Comparison of ENCODE assay signal across 14 cellular contexts in genomic region chr3:170726976-170727661, GRCh38.
DNase-seq lines count a peak whose midpoint lies in the region; ATAC-seq and TF ChIP-seq lines count a peak whose summit lies in the region.
"Had no signal": no experiment of that assay in that cellular context is flagged by ENCODE, and none has a peak within 500 bp of the region (broad histone marks: within the 10 kb centered on the region; RNA-seq: fewer than 3 reads in every experiment).

No MANE protein-coding gene starts in this region.

- no peaks in the 10 kb centered on the region for H3K4me1 Mint-ChIP-seq in activated naive CD4-positive, alpha-beta T cell treated with anti-CD3 and anti-CD28 coated beads for 36 hours (ENCODE audit: low read depth)
- H3K4me1 Mint-ChIP-seq: activated B cell treated with CpG ODN at 0.5 μM for 24 hours; activated naive CD4-positive, alpha-beta T cell treated with anti-CD3 and anti-CD28 coated beads, Interleukin-2, amount 50 U/mL, for 24 hours had no signal

- no peaks in the 10 kb centered on the region for H3K27me3 ChIP-seq in spleen (replicated peaks in 1 of 7)
- H3K27me3 ChIP-seq: tibial nerve had no signal

- H3K36me3 Mint-ChIP-seq in activated naive CD4-positive, alpha-beta T cell treated with anti-CD3 and anti-CD28 coated beads for 36 hours (ENCODE audit: low read depth), result no peaks in the 10 kb centered on the region
- H3K36me3 Mint-ChIP-seq: activated naive CD4-positive, alpha-beta T cell treated with anti-CD3 and anti-CD28 coated beads, Interleukin-2, amount 50 U/mL, for 24 hours; natural killer cell treated with Interleukin-12 subunit alpha and Interleukin-12 subunit beta and Interleukin-15 and Interleukin-18, amount 100 ng/mL, for 72 hours had no signal

- H3K4me3 Mint-ChIP-seq in activated naive CD4-positive, alpha-beta T cell treated with anti-CD3 and anti-CD28 coated beads for 36 hours, result no peak overlapping the region
- H3K4me3 Mint-ChIP-seq: activated B cell treated with CpG ODN at 0.5 μM for 24 hours; activated naive CD4-positive, alpha-beta T cell treated with anti-CD3 and anti-CD28 coated beads, Interleukin-2, amount 50 U/mL, for 24 hours; natural killer cell treated with Interleukin-12 subunit alpha and Interleukin-12 subunit beta and Interleukin-15 and Interleukin-18, amount 100 ng/mL, for 72 hours had no signal

- DNase-seq in Caki2 (ENCODE audit: low read depth), result peak; percentile 72
- DNase-seq in RKO (ENCODE audit: low spot score), result peak; percentile 89
- DNase-seq in epithelial cell of esophagus (ENCODE audit: low read depth), result peak; percentile 87
- DNase-seq in omental fat pad (ENCODE audit: low spot score), result no peak
- no peak for DNase-seq in activated naive CD4-positive, alpha-beta T cell treated with anti-CD3 and anti-CD28 coated beads for 36 hours
- DNase-seq in spleen, result no peak
- DNase-seq: activated B cell treated with CpG ODN at 0.5 μM for 24 hours, DMS79, NCI-H526 treated with DMSO at 0.1 percent for 48 hours had no signal

- 34 to 72% (median 50%) methylated on average over 2 of the region's 2 CpGs for WGBS in spleen, 5 donors

- H3K27me3 Mint-ChIP-seq in activated naive CD4-positive, alpha-beta T cell treated with anti-CD3 and anti-CD28 coated beads for 36 hours (ENCODE audit: low read depth), result peaks cover 6% of the 10 kb centered on the region

- no peaks in the 10 kb centered on the region for H3K4me1 ChIP-seq in spleen

- intact Hi-C loops in activated naive CD4-positive, alpha-beta T cell treated with anti-CD3 and anti-CD28 coated beads for 36 hours (cut with micrococcal nuclease), result no loop called here
- intact Hi-C loops in spleen (cut with DNase I; ENCODE audit: low total_unique reads), result no loop called here

- no peaks in the 10 kb centered on the region for H3K36me3 ChIP-seq in spleen
- H3K36me3 ChIP-seq: tibial nerve had no signal

- CTCF ChIA-PET in activated naive CD4-positive, alpha-beta T cell treated with anti-CD3 and anti-CD28 coated beads for 36 hours (lab: Charles Lee), result no interaction called here

- no peak for TF ChIP-seq POLR2A in spleen (IDR thresholded peaks at IDR 0.05)

- H3K9me3 ChIP-seq in spleen, result no peaks in the 10 kb centered on the region
- H3K9me3 ChIP-seq: tibial nerve had no signal

- no peaks in the 10 kb centered on the region for H3K9me3 Mint-ChIP-seq in activated naive CD4-positive, alpha-beta T cell treated with anti-CD3 and anti-CD28 coated beads for 36 hours
- H3K9me3 Mint-ChIP-seq: activated B cell treated with CpG ODN at 0.5 μM for 24 hours; activated naive CD4-positive, alpha-beta T cell treated with anti-CD3 and anti-CD28 coated beads, Interleukin-2, amount 50 U/mL, for 24 hours; natural killer cell treated with Interleukin-12 subunit alpha and Interleukin-12 subunit beta and Interleukin-15 and Interleukin-18, amount 100 ng/mL, for 72 hours had no signal

- peak; percentile 62 for ATAC-seq in omental fat pad (ENCODE audit: low FRiP score)
- no peak for ATAC-seq in HG03571 (IDR thresholded peaks at IDR 0.05; ENCODE audit: unreplicated experiment)
- no peak for ATAC-seq in HG03565 (IDR thresholded peaks at IDR 0.05; ENCODE audit: unreplicated experiment)

- TF ChIP-seq CTCF in epithelial cell of esophagus (IDR thresholded peaks at IDR 0.05; ENCODE audit: insufficient read depth, low read depth, low read length, missing control alignments) (no peak), omental fat pad (IDR thresholded peaks at IDR 0.05) (no peak), spleen (IDR thresholded peaks at IDR 0.05 in 8 of 11, conservative IDR thresholded peaks at IDR 0.05 in 3 of 11) (no peak)

- H3K27ac Mint-ChIP-seq in activated naive CD4-positive, alpha-beta T cell treated with anti-CD3 and anti-CD28 coated beads for 36 hours, result no peak overlapping the region
- H3K27ac Mint-ChIP-seq: activated B cell treated with CpG ODN at 0.5 μM for 24 hours; activated naive CD4-positive, alpha-beta T cell treated with anti-CD3 and anti-CD28 coated beads, Interleukin-2, amount 50 U/mL, for 24 hours; natural killer cell treated with Interleukin-12 subunit alpha and Interleukin-12 subunit beta and Interleukin-15 and Interleukin-18, amount 100 ng/mL, for 72 hours had no signal

- in situ Hi-C loops in Caki2 (cut with HindIII; ENCODE audit: low pct_unique_long_range_greater_than_20kb, low sequenced_read_pairs), result no loop called here

- H3K4me3 ChIP-seq in epithelial cell of esophagus (ENCODE audit: low read length), result no peak overlapping the region
- no peak overlapping the region for H3K4me3 ChIP-seq in spleen
- H3K4me3 ChIP-seq: tibial nerve had no signal

- H3K27ac ChIP-seq in spleen, result no peak overlapping the region

Comparison
In these comparisons a context has a peak if more than half of its experiments do, and no peak if none do; other contexts are left out.
1. DNase-seq: peak in Caki2 (single experiment), RKO (single experiment) and epithelial cell of esophagus (single experiment); none in omental fat pad (single experiment), activated naive CD4-positive, alpha-beta T cell treated with anti-CD3 and anti-CD28 coated beads for 36 hours (single experiment) and spleen (single experiment).